Comparison of ENCODE assay signal across 1 cellular context in the genomic region with DNA sequence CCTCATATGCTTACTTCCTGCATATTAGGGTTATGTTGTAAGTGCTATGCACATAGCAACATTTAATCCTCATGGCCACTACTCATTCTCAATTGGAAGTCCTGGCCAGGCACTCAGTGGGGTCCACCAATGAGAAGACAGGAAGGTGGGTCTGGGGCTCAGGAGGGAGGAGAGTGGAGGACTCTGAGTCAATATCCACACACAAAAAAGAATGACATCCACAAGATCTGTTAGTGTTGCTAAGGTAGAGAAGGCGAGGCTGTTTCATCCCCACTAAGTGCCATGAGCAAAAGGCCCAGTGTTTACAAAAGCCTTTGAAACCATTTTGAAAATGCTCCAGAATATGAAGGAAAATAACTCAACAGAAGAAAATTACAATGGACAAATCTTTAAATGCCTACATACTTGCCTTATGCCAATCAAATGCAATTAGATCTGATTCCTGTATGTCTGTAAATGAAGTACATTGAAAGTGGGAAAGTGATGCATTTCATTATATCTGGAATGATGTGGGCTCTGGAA.
TF ChIP-seq lines count a peak whose summit lies in the region.

No MANE protein-coding gene starts in this region.

TF ChIP-seq in GM23338, 12 proteins besides CTCF, POLR2A, EP300 and RAD21 (continued from another document):
- TF ChIP-seq, protein P1, sequence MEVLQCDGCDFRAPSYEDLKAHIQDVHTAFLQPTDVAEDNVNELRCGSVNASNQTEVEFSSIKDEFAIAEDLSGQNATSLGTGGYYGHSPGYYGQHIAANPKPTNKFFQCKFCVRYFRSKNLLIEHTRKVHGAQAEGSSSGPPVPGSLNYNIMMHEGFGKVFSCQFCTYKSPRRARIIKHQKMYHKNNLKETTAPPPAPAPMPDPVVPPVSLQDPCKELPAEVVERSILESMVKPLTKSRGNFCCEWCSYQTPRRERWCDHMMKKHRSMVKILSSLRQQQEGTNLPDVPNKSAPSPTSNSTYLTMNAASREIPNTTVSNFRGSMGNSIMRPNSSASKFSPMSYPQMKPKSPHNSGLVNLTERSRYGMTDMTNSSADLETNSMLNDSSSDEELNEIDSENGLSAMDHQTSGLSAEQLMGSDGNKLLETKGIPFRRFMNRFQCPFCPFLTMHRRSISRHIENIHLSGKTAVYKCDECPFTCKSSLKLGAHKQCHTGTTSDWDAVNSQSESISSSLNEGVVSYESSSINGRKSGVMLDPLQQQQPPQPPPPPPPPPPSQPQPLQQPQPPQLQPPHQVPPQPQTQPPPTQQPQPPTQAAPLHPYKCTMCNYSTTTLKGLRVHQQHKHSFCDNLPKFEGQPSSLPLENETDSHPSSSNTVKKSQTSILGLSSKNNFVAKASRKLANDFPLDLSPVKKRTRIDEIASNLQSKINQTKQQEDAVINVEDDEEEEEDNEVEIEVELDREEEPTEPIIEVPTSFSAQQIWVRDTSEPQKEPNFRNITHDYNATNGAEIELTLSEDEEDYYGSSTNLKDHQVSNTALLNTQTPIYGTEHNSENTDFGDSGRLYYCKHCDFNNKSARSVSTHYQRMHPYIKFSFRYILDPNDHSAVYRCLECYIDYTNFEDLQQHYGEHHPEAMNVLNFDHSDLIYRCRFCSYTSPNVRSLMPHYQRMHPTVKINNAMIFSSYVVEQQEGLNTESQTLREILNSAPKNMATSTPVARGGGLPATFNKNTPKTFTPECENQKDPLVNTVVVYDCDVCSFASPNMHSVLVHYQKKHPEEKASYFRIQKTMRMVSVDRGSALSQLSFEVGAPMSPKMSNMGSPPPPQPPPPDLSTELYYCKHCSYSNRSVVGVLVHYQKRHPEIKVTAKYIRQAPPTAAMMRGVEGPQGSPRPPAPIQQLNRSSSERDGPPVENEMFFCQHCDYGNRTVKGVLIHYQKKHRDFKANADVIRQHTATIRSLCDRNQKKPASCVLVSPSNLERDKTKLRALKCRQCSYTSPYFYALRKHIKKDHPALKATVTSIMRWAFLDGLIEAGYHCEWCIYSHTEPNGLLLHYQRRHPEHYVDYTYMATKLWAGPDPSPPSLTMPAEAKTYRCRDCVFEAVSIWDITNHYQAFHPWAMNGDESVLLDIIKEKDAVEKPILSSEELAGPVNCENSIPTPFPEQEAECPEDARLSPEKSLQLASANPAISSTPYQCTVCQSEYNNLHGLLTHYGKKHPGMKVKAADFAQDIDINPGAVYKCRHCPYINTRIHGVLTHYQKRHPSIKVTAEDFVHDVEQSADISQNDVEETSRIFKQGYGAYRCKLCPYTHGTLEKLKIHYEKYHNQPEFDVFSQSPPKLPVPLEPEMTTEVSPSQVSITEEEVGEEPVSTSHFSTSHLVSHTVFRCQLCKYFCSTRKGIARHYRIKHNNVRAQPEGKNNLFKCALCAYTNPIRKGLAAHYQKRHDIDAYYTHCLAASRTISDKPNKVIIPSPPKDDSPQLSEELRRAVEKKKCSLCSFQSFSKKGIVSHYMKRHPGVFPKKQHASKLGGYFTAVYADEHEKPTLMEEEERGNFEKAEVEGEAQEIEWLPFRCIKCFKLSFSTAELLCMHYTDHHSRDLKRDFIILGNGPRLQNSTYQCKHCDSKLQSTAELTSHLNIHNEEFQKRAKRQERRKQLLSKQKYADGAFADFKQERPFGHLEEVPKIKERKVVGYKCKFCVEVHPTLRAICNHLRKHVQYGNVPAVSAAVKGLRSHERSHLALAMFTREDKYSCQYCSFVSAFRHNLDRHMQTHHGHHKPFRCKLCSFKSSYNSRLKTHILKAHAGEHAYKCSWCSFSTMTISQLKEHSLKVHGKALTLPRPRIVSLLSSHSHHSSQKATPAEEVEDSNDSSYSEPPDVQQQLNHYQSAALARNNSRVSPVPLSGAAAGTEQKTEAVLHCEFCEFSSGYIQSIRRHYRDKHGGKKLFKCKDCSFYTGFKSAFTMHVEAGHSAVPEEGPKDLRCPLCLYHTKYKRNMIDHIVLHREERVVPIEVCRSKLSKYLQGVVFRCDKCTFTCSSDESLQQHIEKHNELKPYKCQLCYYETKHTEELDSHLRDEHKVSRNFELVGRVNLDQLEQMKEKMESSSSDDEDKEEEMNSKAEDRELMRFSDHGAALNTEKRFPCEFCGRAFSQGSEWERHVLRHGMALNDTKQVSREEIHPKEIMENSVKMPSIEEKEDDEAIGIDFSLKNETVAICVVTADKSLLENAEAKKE (CRISPR knock-in tag; IDR thresholded peaks at IDR 0.05), result no peak
- TF ChIP-seq ZNF114 (CRISPR knock-in tag; IDR thresholded peaks at IDR 0.05) (no peak), EZH2phosphoT487 (IDR thresholded peaks at IDR 0.05; ENCODE audit: unreplicated experiment) (no peak), EZH2 (IDR thresholded peaks at IDR 0.05; ENCODE audit: low read depth, unreplicated experiment) (no peak), JUNB (IDR thresholded peaks at IDR 0.05; ENCODE audit: unreplicated experiment) (no peak), CREB1 (CRISPR knock-in tag; IDR thresholded peaks at IDR 0.05; ENCODE audit: low read depth) (no peak)
TF ChIP-seq in GM23338: peak in this region for 0.
